18 cellular contexts compared by ENCODE assay signal in the genomic region with DNA sequence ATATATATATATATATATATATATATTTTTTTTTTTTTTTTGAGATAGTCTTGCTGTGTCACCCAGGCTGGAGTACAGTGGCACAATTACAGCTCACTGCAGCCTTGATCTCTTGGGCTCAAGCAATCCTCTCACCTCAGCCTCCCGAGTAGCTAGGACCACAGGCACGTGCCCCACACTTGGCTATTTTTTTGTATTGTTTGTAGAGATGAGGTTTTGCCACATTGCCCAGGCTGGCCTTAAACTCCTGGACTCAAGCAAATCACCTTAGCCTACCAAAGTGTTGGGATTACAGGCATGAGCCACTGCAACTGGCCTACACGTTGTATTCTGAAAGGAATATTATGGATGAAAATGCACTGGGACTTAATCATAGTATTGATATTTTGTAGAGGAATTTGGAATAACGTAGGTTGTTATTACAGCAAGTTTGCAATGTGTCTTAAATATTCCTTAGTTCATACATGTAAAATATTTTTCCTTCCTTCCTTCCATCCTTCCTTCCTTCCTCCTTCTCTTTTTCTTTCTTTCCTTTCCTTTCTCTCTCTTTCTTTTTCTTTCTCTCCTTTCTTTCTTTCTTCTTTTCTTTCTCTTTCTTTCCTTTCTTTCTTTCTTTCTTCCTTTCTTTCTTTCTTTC. TPM values are rescaled to one million over a fixed set of nuclear protein-coding genes. Genes with fewer than 3 reads are reported as not detected.
"Had no signal": no experiment of that assay in that cellular context is flagged by ENCODE, and none has a peak within 500 bp of the region (broad histone marks: within the 10 kb centered on the region; RNA-seq: fewer than 3 reads in every experiment).

No MANE protein-coding gene starts in this region.

- H3K9me3 ChIP-seq: body of pancreas, sigmoid colon, SJSA1, thoracic aorta had no signal

- H3K27ac Mint-ChIP-seq: activated B cell treated with CpG ODN at 0.5 μM for 24 hours; T-helper 2 cell treated with Interferon-gamma antibody and Interleukin-4, amounts not matched to agents 5 μg/mL and 100 μg/mL, for 36 hours had no signal

- H3K4me1 ChIP-seq: body of pancreas, sigmoid colon, SJSA1, spleen had no signal

- DNase-seq: activated B cell treated with CpG ODN at 0.5 μM for 24 hours; activated naive CD4-positive, alpha-beta T cell treated with anti-CD3 and anti-CD28 coated beads, Interleukin-2, amount 50 U/mL, for 16 hours; amygdala; body of pancreas; central memory CD4-positive, alpha-beta T cell; foreskin melanocyte; kidney glomerular epithelial cell; mesendoderm; sigmoid colon; spleen had no signal

- H3K4me1 Mint-ChIP-seq: neural crest cell had no signal

- H3K4me3 ChIP-seq: body of pancreas, coronary artery, sigmoid colon, SJSA1, thoracic aorta had no signal

- H3K27me3 Mint-ChIP-seq: activated B cell treated with CpG ODN at 0.5 μM for 24 hours had no signal

- H3K27me3 ChIP-seq: body of pancreas, sigmoid colon, SJSA1, spleen had no signal

- H3K9me3 Mint-ChIP-seq: activated B cell treated with CpG ODN at 0.5 μM for 24 hours had no signal

- H3K36me3 ChIP-seq: sigmoid colon, SJSA1, spleen, thoracic aorta had no signal

- H3K4me3 Mint-ChIP-seq: activated B cell treated with CpG ODN at 0.5 μM for 24 hours; neural crest cell; T-helper 2 cell treated with Interferon-gamma antibody and Interleukin-4, amounts not matched to agents 5 μg/mL and 100 μg/mL, for 36 hours had no signal

- H3K27ac ChIP-seq: body of pancreas, coronary artery, sigmoid colon, SJSA1, thoracic aorta had no signal

- ATAC-seq: body of pancreas had no signal

RNA-seq across cellular contexts. Expression of a gene that starts 0.9 kb away (rescaled TPM):
- total RNA-seq: activated B cell treated with CpG ODN at 0.5 μM for 24 hours, fibroblast of lung, neural crest cell, osteocyte, pulmonary artery endothelial cell, SJSA1 had no signal
